ENCODE assay signal across 1 cellular context in the genomic region with DNA sequence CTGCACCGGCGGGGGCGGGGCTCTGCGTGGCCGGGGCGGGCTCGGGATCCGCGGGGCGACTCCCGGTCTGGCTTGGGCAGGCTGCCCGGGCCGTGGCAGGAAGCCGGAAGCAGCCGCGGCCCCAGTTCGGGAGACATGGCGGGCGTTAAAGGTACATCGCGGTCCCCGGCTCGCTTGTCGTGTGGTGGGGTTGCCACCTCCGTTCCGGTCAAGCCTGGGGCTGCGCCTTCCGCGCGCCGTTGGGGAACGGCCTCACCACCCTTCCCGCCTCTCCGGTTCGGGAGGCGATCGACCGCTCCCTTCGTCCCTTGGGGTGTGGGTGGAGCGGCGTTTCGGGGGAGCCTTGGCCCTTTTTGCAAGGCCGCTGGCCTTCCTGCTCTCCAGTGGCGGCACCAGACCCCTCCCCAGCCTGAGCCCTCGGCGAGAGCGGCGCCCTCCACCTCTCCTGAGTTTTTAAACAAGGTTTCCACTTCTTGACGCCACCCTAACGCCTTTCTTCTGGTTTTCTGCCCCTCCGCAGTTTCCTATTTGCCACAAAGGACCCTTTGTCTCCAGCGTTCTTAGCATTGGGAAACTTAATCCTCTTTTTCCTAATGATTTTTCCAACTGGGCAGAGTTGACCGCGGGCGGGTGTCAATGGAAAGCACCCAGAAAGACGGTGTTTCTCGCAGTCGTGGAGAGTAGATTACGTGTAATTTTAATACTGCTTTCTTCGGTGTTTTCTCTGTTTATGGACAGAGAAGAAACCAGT.
A peak's percentile ranks its signal among the peaks of the same experiment; 100 is the strongest.
TF ChIP-seq lines count a peak whose summit lies in the region.

A gene with protein sequence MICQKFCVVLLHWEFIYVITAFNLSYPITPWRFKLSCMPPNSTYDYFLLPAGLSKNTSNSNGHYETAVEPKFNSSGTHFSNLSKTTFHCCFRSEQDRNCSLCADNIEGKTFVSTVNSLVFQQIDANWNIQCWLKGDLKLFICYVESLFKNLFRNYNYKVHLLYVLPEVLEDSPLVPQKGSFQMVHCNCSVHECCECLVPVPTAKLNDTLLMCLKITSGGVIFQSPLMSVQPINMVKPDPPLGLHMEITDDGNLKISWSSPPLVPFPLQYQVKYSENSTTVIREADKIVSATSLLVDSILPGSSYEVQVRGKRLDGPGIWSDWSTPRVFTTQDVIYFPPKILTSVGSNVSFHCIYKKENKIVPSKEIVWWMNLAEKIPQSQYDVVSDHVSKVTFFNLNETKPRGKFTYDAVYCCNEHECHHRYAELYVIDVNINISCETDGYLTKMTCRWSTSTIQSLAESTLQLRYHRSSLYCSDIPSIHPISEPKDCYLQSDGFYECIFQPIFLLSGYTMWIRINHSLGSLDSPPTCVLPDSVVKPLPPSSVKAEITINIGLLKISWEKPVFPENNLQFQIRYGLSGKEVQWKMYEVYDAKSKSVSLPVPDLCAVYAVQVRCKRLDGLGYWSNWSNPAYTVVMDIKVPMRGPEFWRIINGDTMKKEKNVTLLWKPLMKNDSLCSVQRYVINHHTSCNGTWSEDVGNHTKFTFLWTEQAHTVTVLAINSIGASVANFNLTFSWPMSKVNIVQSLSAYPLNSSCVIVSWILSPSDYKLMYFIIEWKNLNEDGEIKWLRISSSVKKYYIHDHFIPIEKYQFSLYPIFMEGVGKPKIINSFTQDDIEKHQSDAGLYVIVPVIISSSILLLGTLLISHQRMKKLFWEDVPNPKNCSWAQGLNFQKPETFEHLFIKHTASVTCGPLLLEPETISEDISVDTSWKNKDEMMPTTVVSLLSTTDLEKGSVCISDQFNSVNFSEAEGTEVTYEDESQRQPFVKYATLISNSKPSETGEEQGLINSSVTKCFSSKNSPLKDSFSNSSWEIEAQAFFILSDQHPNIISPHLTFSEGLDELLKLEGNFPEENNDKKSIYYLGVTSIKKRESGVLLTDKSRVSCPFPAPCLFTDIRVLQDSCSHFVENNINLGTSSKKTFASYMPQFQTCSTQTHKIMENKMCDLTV (plus strand): TSS at position 79 of the 751 bp plus-strand sequence. CDS start 144,898 bp downstream, outside the sequence.
A gene with protein sequence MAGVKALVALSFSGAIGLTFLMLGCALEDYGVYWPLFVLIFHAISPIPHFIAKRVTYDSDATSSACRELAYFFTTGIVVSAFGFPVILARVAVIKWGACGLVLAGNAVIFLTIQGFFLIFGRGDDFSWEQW (plus strand): TSS at position 79 of the 751 bp plus-strand sequence. CDS start 57 bp downstream, at position 136.

TF ChIP-seq in HepG2, 621 proteins besides CTCF, POLR2A, EP300 and RAD21 (continues in another document):
- no peak for TF ChIP-seq ZNF282 (IDR thresholded peaks at IDR 0.05; ENCODE audit: partially characterized antibody)
- TF ChIP-seq, protein P1, sequence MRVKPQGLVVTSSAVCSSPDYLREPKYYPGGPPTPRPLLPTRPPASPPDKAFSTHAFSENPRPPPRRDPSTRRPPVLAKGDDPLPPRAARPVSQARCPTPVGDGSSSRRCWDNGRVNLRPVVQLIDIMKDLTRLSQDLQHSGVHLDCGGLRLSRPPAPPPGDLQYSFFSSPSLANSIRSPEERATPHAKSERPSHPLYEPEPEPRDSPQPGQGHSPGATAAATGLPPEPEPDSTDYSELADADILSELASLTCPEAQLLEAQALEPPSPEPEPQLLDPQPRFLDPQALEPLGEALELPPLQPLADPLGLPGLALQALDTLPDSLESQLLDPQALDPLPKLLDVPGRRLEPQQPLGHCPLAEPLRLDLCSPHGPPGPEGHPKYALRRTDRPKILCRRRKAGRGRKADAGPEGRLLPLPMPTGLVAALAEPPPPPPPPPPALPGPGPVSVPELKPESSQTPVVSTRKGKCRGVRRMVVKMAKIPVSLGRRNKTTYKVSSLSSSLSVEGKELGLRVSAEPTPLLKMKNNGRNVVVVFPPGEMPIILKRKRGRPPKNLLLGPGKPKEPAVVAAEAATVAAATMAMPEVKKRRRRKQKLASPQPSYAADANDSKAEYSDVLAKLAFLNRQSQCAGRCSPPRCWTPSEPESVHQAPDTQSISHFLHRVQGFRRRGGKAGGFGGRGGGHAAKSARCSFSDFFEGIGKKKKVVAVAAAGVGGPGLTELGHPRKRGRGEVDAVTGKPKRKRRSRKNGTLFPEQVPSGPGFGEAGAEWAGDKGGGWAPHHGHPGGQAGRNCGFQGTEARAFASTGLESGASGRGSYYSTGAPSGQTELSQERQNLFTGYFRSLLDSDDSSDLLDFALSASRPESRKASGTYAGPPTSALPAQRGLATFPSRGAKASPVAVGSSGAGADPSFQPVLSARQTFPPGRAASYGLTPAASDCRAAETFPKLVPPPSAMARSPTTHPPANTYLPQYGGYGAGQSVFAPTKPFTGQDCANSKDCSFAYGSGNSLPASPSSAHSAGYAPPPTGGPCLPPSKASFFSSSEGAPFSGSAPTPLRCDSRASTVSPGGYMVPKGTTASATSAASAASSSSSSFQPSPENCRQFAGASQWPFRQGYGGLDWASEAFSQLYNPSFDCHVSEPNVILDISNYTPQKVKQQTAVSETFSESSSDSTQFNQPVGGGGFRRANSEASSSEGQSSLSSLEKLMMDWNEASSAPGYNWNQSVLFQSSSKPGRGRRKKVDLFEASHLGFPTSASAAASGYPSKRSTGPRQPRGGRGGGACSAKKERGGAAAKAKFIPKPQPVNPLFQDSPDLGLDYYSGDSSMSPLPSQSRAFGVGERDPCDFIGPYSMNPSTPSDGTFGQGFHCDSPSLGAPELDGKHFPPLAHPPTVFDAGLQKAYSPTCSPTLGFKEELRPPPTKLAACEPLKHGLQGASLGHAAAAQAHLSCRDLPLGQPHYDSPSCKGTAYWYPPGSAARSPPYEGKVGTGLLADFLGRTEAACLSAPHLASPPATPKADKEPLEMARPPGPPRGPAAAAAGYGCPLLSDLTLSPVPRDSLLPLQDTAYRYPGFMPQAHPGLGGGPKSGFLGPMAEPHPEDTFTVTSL (CRISPR knock-in tag; IDR thresholded peaks at IDR 0.05; ENCODE audit: borderline replicate concordance) = no peak
- no peak for TF ChIP-seq ZNF274 (CRISPR knock-in tag; IDR thresholded peaks at IDR 0.05)
- TF ChIP-seq ZNF790 (CRISPR knock-in tag; IDR thresholded peaks at IDR 0.05; ENCODE audit: borderline replicate concordance) = no peak
- TF ChIP-seq GABPA (IDR thresholded peaks at IDR 0.05; ENCODE audit: low read depth, low read length) = peak; percentile 70
- peak; percentile 83 for TF ChIP-seq GABPA (CRISPR knock-in tag; IDR thresholded peaks at IDR 0.05; ENCODE audit: low read depth)
- no peak for TF ChIP-seq ZNF75D (CRISPR knock-in tag; IDR thresholded peaks at IDR 0.05; ENCODE audit: borderline replicate concordance)
- TF ChIP-seq ELF4 (CRISPR knock-in tag; IDR thresholded peaks at IDR 0.05; ENCODE audit: borderline replicate concordance) = no peak
- TF ChIP-seq, protein P2, sequence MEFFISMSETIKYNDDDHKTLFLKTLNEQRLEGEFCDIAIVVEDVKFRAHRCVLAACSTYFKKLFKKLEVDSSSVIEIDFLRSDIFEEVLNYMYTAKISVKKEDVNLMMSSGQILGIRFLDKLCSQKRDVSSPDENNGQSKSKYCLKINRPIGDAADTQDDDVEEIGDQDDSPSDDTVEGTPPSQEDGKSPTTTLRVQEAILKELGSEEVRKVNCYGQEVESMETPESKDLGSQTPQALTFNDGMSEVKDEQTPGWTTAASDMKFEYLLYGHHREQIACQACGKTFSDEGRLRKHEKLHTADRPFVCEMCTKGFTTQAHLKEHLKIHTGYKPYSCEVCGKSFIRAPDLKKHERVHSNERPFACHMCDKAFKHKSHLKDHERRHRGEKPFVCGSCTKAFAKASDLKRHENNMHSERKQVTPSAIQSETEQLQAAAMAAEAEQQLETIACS (CRISPR knock-in tag; IDR thresholded peaks at IDR 0.05) = no peak
- no peak for TF ChIP-seq MAFF (IDR thresholded peaks at IDR 0.05; ENCODE audit: low read depth, low read length)
- TF ChIP-seq, protein P3, sequence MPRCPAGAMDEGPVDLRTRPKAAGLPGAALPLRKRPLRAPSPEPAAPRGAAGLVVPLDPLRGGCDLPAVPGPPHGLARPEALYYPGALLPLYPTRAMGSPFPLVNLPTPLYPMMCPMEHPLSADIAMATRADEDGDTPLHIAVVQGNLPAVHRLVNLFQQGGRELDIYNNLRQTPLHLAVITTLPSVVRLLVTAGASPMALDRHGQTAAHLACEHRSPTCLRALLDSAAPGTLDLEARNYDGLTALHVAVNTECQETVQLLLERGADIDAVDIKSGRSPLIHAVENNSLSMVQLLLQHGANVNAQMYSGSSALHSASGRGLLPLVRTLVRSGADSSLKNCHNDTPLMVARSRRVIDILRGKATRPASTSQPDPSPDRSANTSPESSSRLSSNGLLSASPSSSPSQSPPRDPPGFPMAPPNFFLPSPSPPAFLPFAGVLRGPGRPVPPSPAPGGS (CRISPR knock-in tag; IDR thresholded peaks at IDR 0.05) = peak; percentile 75; the same call in 1 of the 2 replicates
- TF ChIP-seq, protein P4, sequence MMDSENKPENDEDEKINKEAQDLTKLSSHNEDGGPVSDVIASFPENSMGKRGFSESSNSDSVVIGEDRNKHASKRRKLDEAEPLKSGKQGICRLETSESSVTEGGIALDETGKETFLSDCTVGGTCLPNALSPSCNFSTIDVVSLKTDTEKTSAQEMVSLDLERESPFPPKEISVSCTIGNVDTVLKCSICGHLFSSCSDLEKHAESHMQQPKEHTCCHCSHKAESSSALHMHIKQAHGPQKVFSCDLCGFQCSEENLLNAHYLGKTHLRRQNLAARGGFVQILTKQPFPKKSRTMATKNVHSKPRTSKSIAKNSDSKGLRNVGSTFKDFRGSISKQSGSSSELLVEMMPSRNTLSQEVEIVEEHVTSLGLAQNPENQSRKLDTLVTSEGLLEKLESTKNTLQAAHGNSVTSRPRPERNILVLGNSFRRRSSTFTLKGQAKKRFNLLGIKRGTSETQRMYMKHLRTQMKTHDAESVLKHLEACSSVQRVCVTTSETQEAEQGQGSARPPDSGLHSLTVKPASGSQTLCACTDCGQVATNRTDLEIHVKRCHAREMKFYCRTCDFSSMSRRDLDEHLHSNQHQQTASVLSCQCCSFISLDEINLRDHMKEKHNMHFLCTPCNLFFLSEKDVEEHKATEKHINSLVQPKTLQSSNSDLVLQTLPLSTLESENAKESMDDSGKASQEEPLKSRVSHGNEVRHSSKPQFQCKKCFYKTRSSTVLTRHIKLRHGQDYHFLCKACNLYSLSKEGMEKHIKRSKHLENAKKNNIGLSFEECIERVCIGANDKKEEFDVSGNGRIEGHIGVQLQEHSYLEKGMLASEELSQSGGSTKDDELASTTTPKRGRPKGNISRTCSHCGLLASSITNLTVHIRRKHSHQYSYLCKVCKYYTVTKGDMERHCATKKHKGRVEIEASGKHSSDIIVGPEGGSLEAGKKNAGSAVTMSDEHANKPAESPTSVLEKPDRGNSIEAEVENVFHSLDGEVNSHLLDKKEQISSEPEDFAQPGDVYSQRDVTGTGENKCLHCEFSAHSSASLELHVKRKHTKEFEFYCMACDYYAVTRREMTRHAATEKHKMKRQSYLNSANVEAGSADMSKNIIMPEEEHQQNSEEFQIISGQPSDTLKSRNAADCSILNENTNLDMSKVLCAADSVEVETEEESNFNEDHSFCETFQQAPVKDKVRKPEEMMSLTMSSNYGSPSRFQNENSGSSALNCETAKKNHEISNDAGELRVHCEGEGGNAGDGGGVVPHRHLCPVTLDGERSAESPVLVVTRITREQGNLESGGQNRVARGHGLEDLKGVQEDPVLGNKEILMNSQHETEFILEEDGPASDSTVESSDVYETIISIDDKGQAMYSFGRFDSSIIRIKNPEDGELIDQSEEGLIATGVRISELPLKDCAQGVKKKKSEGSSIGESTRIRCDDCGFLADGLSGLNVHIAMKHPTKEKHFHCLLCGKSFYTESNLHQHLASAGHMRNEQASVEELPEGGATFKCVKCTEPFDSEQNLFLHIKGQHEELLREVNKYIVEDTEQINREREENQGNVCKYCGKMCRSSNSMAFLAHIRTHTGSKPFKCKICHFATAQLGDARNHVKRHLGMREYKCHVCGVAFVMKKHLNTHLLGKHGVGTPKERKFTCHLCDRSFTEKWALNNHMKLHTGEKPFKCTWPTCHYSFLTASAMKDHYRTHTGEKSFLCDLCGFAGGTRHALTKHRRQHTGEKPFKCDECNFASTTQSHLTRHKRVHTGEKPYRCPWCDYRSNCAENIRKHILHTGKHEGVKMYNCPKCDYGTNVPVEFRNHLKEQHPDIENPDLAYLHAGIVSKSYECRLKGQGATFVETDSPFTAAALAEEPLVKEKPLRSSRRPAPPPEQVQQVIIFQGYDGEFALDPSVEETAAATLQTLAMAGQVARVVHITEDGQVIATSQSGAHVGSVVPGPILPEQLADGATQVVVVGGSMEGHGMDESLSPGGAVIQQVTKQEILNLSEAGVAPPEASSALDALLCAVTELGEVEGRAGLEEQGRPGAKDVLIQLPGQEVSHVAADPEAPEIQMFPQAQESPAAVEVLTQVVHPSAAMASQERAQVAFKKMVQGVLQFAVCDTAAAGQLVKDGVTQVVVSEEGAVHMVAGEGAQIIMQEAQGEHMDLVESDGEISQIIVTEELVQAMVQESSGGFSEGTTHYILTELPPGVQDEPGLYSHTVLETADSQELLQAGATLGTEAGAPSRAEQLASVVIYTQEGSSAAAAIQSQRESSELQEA (CRISPR knock-in tag; IDR thresholded peaks at IDR 0.05; ENCODE audit: not compliant biosample characterization) = peak; percentile 43
- TF ChIP-seq, protein P5, sequence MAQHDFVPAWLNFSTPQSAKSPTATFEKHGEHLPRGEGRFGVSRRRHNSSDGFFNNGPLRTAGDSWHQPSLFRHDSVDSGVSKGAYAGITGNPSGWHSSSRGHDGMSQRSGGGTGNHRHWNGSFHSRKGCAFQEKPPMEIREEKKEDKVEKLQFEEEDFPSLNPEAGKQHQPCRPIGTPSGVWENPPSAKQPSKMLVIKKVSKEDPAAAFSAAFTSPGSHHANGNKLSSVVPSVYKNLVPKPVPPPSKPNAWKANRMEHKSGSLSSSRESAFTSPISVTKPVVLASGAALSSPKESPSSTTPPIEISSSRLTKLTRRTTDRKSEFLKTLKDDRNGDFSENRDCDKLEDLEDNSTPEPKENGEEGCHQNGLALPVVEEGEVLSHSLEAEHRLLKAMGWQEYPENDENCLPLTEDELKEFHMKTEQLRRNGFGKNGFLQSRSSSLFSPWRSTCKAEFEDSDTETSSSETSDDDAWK (CRISPR knock-in tag; IDR thresholded peaks at IDR 0.05) = no peak
- TF ChIP-seq, protein P6, sequence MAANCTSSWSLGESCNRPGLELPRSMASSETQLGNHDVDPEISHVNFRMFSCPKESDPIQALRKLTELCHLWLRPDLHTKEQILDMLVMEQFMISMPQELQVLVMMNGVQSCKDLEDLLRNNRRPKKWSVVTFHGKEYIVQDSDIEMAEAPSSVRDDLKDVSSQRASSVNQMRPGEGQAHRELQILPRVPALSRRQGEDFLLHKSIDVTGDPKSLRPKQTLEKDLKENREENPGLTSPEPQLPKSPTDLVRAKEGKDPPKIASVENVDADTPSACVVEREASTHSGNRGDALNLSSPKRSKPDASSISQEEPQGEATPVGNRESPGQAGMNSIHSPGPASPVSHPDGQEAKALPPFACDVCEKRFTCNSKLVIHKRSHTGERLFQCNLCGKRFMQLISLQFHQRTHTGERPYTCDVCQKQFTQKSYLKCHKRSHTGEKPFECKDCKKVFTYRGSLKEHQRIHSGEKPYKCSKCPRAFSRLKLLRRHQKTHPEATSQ (CRISPR knock-in tag; IDR thresholded peaks at IDR 0.05; ENCODE audit: borderline replicate concordance) = no peak
- no peak for TF ChIP-seq ZIK1 (CRISPR knock-in tag; IDR thresholded peaks at IDR 0.05; ENCODE audit: borderline replicate concordance, low read depth)
- TF ChIP-seq, protein P7, sequence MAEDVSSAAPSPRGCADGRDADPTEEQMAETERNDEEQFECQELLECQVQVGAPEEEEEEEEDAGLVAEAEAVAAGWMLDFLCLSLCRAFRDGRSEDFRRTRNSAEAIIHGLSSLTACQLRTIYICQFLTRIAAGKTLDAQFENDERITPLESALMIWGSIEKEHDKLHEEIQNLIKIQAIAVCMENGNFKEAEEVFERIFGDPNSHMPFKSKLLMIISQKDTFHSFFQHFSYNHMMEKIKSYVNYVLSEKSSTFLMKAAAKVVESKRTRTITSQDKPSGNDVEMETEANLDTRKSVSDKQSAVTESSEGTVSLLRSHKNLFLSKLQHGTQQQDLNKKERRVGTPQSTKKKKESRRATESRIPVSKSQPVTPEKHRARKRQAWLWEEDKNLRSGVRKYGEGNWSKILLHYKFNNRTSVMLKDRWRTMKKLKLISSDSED (CRISPR knock-in tag; IDR thresholded peaks at IDR 0.05) = no peak
- TF ChIP-seq RBM22 (optimal IDR thresholded peaks at IDR 0.05; ENCODE audit: low read length) = no peak
- no peak for TF ChIP-seq ZNF589 (CRISPR knock-in tag; conservative IDR thresholded peaks at IDR 0.05)
- TF ChIP-seq NKX3-1 (CRISPR knock-in tag; IDR thresholded peaks at IDR 0.05) = no peak
- no peak for TF ChIP-seq ZNF570 (CRISPR knock-in tag; IDR thresholded peaks at IDR 0.05; ENCODE audit: borderline replicate concordance)
